In the genomic region with DNA sequence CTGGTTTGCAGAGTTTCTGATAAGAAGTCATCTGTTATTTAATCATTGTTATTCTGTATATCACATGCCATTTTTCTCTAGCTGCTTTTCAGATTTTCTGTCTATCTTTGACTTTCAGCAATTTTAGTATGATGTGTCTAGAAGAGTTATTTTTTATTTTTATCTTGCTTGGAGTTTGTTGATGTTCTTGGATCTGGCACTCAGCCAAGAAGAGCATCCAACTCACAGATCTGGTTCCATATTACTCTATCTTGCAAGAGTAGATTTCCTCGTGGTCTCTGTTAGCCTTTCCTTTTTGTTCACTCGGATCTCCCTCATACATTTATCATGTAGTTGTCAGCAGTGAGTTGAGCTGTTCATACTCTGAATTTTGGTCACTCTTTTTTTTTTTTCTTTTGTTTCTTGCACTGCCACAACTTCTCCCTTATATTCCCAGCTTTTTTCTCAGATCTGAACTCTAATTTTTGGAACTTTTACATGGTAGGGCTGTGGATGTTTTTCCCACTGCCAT, we compare ENCODE assay signal across 28 cellular contexts. TPM values are rescaled to one million over a fixed set of nuclear protein-coding genes. Genes with fewer than 3 reads are reported as not detected.
"Had no signal": no experiment of that assay in that cellular context is flagged by ENCODE, and none has a peak within 500 bp of the region (broad histone marks: within the 10 kb centered on the region; RNA-seq: fewer than 3 reads in every experiment).

No MANE protein-coding gene starts in this region.

- H3K27ac ChIP-seq: hepatocyte, left lung, neural progenitor cell, spleen, thyroid gland, upper lobe of right lung, WERI-Rb-1 had no signal

- H3K27me3 ChIP-seq: hepatocyte, left lung, neural progenitor cell, spleen, thyroid gland, upper lobe of right lung had no signal

- DNase-seq: activated CD4-positive, alpha-beta T cell treated with anti-CD3 and anti-CD28 coated beads for 1 hour; activated CD4-positive, alpha-beta T cell treated with anti-CD3 and anti-CD28 coated beads, Interleukin-2, amount 50 U/mL, for 1 hour; activated CD8-positive, alpha-beta T cell treated with anti-CD3 and anti-CD28 coated beads, Interleukin-2, amount 10 ng/mL, durations not matched to agents 7 days and 5 days; activated gamma-delta T cell; aorta; effector CD8-positive, alpha-beta T cell; glutamatergic neuron; kidney glomerular epithelial cell; left lung; naive thymus-derived CD8-positive, alpha-beta T cell; retina; spleen; stimulated activated CD4-positive, alpha-beta T cell treated with anti-CD3 and anti-CD28 coated beads, Interleukin-4, amount 100 ng/mL, for 4 hours; substantia nigra; thyroid gland; upper lobe of right lung; WERI-Rb-1 had no signal

- H3K4me1 ChIP-seq: left lung, neural progenitor cell, spleen, thyroid gland, upper lobe of right lung had no signal

- H3K4me3 ChIP-seq: hepatocyte, left lung, lung, neural progenitor cell, spleen, thyroid gland, upper lobe of right lung had no signal

- H3K36me3 ChIP-seq: left lung, neural progenitor cell, spleen, thyroid gland, upper lobe of right lung, WERI-Rb-1 had no signal

- ATAC-seq: activated CD8-positive, alpha-beta T cell treated with anti-CD3 and anti-CD28 coated beads, Interleukin-2, amount 10 ng/mL, durations not matched to agents 7 days and 5 days; activated naive CD4-positive, alpha-beta T cell treated with anti-CD3 and anti-CD28 coated beads, Interleukin-2, amount 50 U/mL, for 72 hours; left lung; naive thymus-derived CD8-positive, alpha-beta T cell; upper lobe of right lung had no signal

- H3K9me3 ChIP-seq: left lung, thyroid gland, upper lobe of right lung had no signal

RNA-seq across cellular contexts. Expression of a gene that starts 54.8 kb away (rescaled TPM):
- total RNA-seq: activated CD8-positive, alpha-beta T cell treated with anti-CD3 and anti-CD28 coated beads, Interleukin-2, amount 10 ng/mL, durations not matched to agents 7 days and 5 days; activated naive CD4-positive, alpha-beta T cell treated with anti-CD3 and anti-CD28 coated beads, Interleukin-2, amount 50 U/mL, for 72 hours; activated T-helper 1 cell treated with anti-CD3 and anti-CD28 coated beads, Interleukin-12 subunit alpha, Interleukin-12 subunit beta, Interleukin-2, Interleukin-4 antibody, amounts not matched to agents 30 ng/mL and 10 ng/mL and 1 ng/mL, durations not matched to agents 14 hours and 24 hours and 36 hours; cardiac septum; mesothelial cell of epicardium; naive thymus-derived CD8-positive, alpha-beta T cell; osteoblast; progenitor cell of endocrine pancreas; spleen; T-helper 2 cell treated with Interferon-gamma antibody and Interleukin-4, amounts not matched to agents 100 ng/mL and 5 ng/mL, for 36 hours; upper lobe of right lung had no signal
- polyA plus RNA-seq: adipose tissue; hepatocyte; naive thymus-derived CD8-positive, alpha-beta T cell; spleen had no signal
